Comparison of ENCODE assay signal across 8 cellular contexts in genomic region chr1:171740987-171741871, GRCh38. TPM values are rescaled to one million over a fixed set of nuclear protein-coding genes. Genes with fewer than 3 reads are reported as not detected.
DNase-seq lines count a peak whose midpoint lies in the region; ATAC-seq and TF ChIP-seq lines count a peak whose summit lies in the region.

No MANE protein-coding gene starts in this region.

- peak overlapping the region; percentile 86 for H3K27ac ChIP-seq in C4-2B
- peak overlapping the region; percentile 92 for H3K27ac ChIP-seq in SJSA1

- H3K27ac Mint-ChIP-seq in activated naive CD8-positive, alpha-beta T cell treated with anti-CD3 and anti-CD28 coated beads, Interleukin-2, amount 50 U/mL, for 24 hours = peak overlapping the region; percentile 98

- intact Hi-C loops in left cardiac atrium (cut with DNase I) = no loop called here
- intact Hi-C loops in posterior cingulate gyrus (cut with DNase I) = loop anchor here (10.0 kb wide), 1 partner anchor 104 kb away; the partner anchor contains the start of gene DNM3

- no peaks in the 10 kb centered on the region for H3K27me3 ChIP-seq in SJSA1 (replicated peaks)

- H3K36me3 Mint-ChIP-seq in activated naive CD8-positive, alpha-beta T cell treated with anti-CD3 and anti-CD28 coated beads, Interleukin-2, amount 50 U/mL, for 24 hours (ENCODE audit: low read depth) = peaks cover 4% of the 10 kb centered on the region

- peaks cover 57% of the 10 kb centered on the region for H3K4me1 Mint-ChIP-seq in activated naive CD8-positive, alpha-beta T cell treated with anti-CD3 and anti-CD28 coated beads, Interleukin-2, amount 50 U/mL, for 24 hours

- peaks cover 39% of the 10 kb centered on the region for H3K4me1 ChIP-seq in SJSA1 (replicated peaks)

- no peaks in the 10 kb centered on the region for H3K9me3 Mint-ChIP-seq in activated naive CD8-positive, alpha-beta T cell treated with anti-CD3 and anti-CD28 coated beads, Interleukin-2, amount 50 U/mL, for 24 hours

- ATAC-seq in GM19463 (IDR thresholded peaks at IDR 0.05; ENCODE audit: unreplicated experiment) = peak; percentile 15
- ATAC-seq in activated naive CD8-positive, alpha-beta T cell treated with anti-CD3 and anti-CD28 coated beads, Interleukin-2, amount 50 U/mL, for 24 hours = peak; percentile 30
- ATAC-seq in left cardiac atrium = peak; percentile 45 to 52

- no peaks in the 10 kb centered on the region for H3K27me3 Mint-ChIP-seq in activated naive CD8-positive, alpha-beta T cell treated with anti-CD3 and anti-CD28 coated beads, Interleukin-2, amount 50 U/mL, for 24 hours

- peak overlapping the region; percentile 75 for H3K4me3 ChIP-seq in SJSA1

- TF ChIP-seq CTCF in C4-2B (conservative IDR thresholded peaks at IDR 0.05) = peak; percentile 33

- H3K4me3 Mint-ChIP-seq in activated naive CD8-positive, alpha-beta T cell treated with anti-CD3 and anti-CD28 coated beads, Interleukin-2, amount 50 U/mL, for 24 hours = peak overlapping the region; percentile 99

- DNase-seq in HuH-7.5 (ENCODE audit: low spot score) (peak; percentile 36), SJSA1 (ENCODE audit: low read depth in 1 of 2, low spot score in 2 of 2) (peak in 1 of 2 experiments; percentile 49), left cardiac atrium (peak; percentile 31), posterior cingulate gyrus (peak in 7 of 10 donors; percentile 14 to 80 (median 26)), H4 (ENCODE audit: low spot score) (no peak)
- peak; percentile 38 for DNase-seq in activated naive CD8-positive, alpha-beta T cell treated with anti-CD3 and anti-CD28 coated beads, Interleukin-2, amount 50 U/mL, for 24 hours

- no peaks in the 10 kb centered on the region for H3K9me3 ChIP-seq in SJSA1 (replicated peaks)

- peaks cover 25% of the 10 kb centered on the region for H3K36me3 ChIP-seq in SJSA1

RNA-seq across cellular contexts. Expression of gene VAMP4, which starts 0.6 kb away (rescaled TPM):
- total RNA-seq in SJSA1 (2014; rRNA removed; shearing (Covaris generic)) = 4.2 and 8.5 TPM in 2 replicates
- total RNA-seq in left cardiac atrium = 1 to 10 TPM; 9.0 to 9.5 TPM
- total RNA-seq in H4 (2014; rRNA removed; shearing (Covaris generic)) = 7.4 and 9.5 TPM in 2 replicates

RNA-seq across cellular contexts. Expression of gene METTL13, which starts 40.2 kb away (rescaled TPM):
- total RNA-seq in SJSA1 (2014; rRNA removed; shearing (Covaris generic)) = 15.1 and 26.5 TPM in 2 replicates
- 10 to 100 TPM; 13.0 to 16.2 TPM for total RNA-seq in left cardiac atrium
- total RNA-seq in H4 (2014; rRNA removed; shearing (Covaris generic)) = 22.2 and 24.0 TPM in 2 replicates
